Comparison of ENCODE assay signal across 1 cellular context in genomic region chr12:122421815-122422737, GRCh38.
A peak's percentile ranks its signal among the peaks of the same experiment; 100 is the strongest.
TF ChIP-seq lines count a peak whose summit lies in the region.

TSS of gene CLIP1 (minus strand) at chr12:122422669. CDS start at chr12:122380452, 42,217 bp downstream.

TF ChIP-seq in WTC11, 78 proteins besides CTCF, POLR2A, EP300 and RAD21 (continued from another document and continues in another):
- TF ChIP-seq MXD4 (CRISPR knock-in tag; IDR thresholded peaks at IDR 0.05; ENCODE audit: borderline replicate concordance) (no peak), USF2 (CRISPR knock-in tag; IDR thresholded peaks at IDR 0.05) (peak; percentile 41), ZNF671 (CRISPR knock-in tag; IDR thresholded peaks at IDR 0.05) (no peak), ATF1 (CRISPR knock-in tag; IDR thresholded peaks at IDR 0.05) (no peak), ATF3 (CRISPR knock-in tag; conservative IDR thresholded peaks at IDR 0.05) (no peak), NR1H2 (CRISPR knock-in tag; IDR thresholded peaks at IDR 0.05) (no peak), RORB (CRISPR knock-in tag; IDR thresholded peaks at IDR 0.05) (no peak), JUN (CRISPR knock-in tag; IDR thresholded peaks at IDR 0.05) (peak; percentile 54; the same call in 1 of the 2 replicates), PRDM15 (CRISPR knock-in tag; IDR thresholded peaks at IDR 0.05) (no peak), NR2C2 (CRISPR knock-in tag; IDR thresholded peaks at IDR 0.05) (no peak), ATF2 (CRISPR knock-in tag; IDR thresholded peaks at IDR 0.05; ENCODE audit: borderline replicate concordance, low read depth) (no peak), CREB1 (CRISPR knock-in tag; IDR thresholded peaks at IDR 0.05) (no peak), PRRX2 (CRISPR knock-in tag; IDR thresholded peaks at IDR 0.05) (no peak), KAT7 (CRISPR knock-in tag; IDR thresholded peaks at IDR 0.05; ENCODE audit: borderline replicate concordance) (peak; percentile 36; the same call in 1 of the 2 replicates), ATF6 (CRISPR knock-in tag; IDR thresholded peaks at IDR 0.05) (no peak), ZNF263 (CRISPR knock-in tag; IDR thresholded peaks at IDR 0.05; ENCODE audit: low read depth) (no peak), IRF1 (CRISPR knock-in tag; IDR thresholded peaks at IDR 0.05) (no peak), TEAD4 (CRISPR knock-in tag; IDR thresholded peaks at IDR 0.05) (no peak), ZNF232 (CRISPR knock-in tag; IDR thresholded peaks at IDR 0.05) (no peak), ZNF281 (CRISPR knock-in tag; IDR thresholded peaks at IDR 0.05) (no peak), ZNF512 (CRISPR knock-in tag; IDR thresholded peaks at IDR 0.05; ENCODE audit: borderline replicate concordance) (no peak), ZNF425 (CRISPR knock-in tag; conservative IDR thresholded peaks at IDR 0.05) (no peak), EMX1 (CRISPR knock-in tag; IDR thresholded peaks at IDR 0.05) (no peak), MAX (CRISPR knock-in tag; IDR thresholded peaks at IDR 0.05) (peak; percentile 54; the same call in 1 of the 2 replicates), ELF4 (CRISPR knock-in tag; IDR thresholded peaks at IDR 0.05; ENCODE audit: low read depth) (0 out of 2 replicates have a peak, but pooled peaks have one; percentile 39), TEAD1 (CRISPR knock-in tag; IDR thresholded peaks at IDR 0.05) (0 out of 2 replicates have a peak, but pooled peaks have one; percentile 48), SP1 (CRISPR knock-in tag; conservative IDR thresholded peaks at IDR 0.05) (no peak), NFATC4 (CRISPR knock-in tag; IDR thresholded peaks at IDR 0.05) (no peak), ZNF121 (CRISPR knock-in tag; IDR thresholded peaks at IDR 0.05) (no peak), NFYB (CRISPR knock-in tag; conservative IDR thresholded peaks at IDR 0.05; ENCODE audit: low read depth) (no peak), ARID4B (CRISPR knock-in tag; IDR thresholded peaks at IDR 0.05; ENCODE audit: borderline replicate concordance) (peak; percentile 64; the same call in 1 of the 2 replicates), FOXP1 (CRISPR knock-in tag; IDR thresholded peaks at IDR 0.05; ENCODE audit: borderline replicate concordance) (no peak)
